In the genomic region with DNA sequence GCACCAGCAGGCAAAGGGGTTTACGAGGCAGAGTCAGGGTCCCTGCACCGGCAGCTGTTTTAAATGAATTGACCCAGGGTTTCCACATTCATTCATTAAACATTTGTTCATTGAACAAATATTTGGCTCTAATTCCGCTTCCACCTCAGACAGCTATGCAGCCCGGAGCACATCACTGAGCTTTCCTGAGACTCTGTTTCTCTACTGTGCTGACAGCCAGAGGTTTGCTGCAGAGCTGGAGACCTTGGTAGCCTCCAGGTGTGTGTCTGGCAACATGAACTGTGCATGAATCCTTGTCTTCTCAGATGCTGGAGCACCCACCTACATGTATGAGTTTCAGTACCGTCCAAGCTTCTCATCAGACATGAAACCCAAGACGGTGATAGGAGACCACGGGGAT, we compare ENCODE assay signal across 2 cellular contexts. TPM values are rescaled to one million over a fixed set of nuclear protein-coding genes. Genes with fewer than 3 reads are reported as not detected.
"Had no signal": no experiment of that assay in that cellular context is flagged by ENCODE, and none has a peak within 500 bp of the region (broad histone marks: within the 10 kb centered on the region; RNA-seq: fewer than 3 reads in every experiment).

No MANE protein-coding gene starts in this region.

RNA-seq across cellular contexts. Expression of gene CES1, which starts 42.7 kb away (rescaled TPM):
- polyA plus RNA-seq: naive thymus-derived CD4-positive, alpha-beta T cell; neural cell had no signal
